In the genomic region with DNA sequence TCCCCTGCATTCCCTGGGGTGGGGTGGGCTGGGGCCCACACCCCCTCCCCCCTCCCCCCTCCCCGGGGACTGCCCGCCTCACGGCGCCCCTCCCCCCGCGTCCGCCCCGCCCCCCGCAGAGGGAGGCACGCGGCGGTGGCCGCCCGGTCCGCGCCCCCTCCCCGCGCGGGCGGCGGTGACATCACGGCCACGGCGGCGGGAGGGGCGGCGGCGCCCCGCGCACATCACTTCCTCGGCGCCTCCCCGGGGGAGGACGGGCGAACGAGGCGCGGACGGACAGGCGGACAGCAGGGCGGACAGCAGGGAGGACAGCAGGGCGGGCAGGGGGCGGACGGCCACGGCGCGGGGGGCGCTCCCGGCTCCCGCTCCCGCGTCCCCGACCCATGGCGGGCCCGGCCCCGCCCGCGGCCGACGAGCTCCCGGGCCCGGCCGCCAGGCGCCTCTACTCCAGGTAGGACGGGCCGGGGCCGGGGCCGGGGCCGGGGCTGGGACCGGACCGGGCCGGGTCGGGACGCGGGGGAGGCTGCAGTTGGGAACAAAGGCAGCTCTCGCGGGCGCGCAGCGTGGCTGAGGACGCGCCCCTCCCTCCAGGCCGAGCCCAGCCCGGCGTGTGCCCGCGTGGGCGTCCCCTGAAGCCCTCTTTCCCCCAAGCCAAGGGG, we compare ENCODE assay signal across 8 cellular contexts. TPM values are rescaled to one million over a fixed set of nuclear protein-coding genes. Genes with fewer than 3 reads are reported as not detected.
DNase-seq lines count a peak whose midpoint lies in the region; ATAC-seq and TF ChIP-seq lines count a peak whose summit lies in the region.

Gene GPSM1 (plus strand): TSS at position 227 of the 659 bp plus-strand sequence. CDS start 157 bp downstream, at position 384.

- ATAC-seq in right lobe of liver (peak; percentile 21 to 65 (median 48)), GM18505 (IDR thresholded peaks at IDR 0.05; ENCODE audit: unreplicated experiment) (no peak)

- POLR2A ChIA-PET in A673 (lab: Charles Lee; ENCODE audit: low non-redundant PET): no interaction called here

- TF ChIP-seq CTCF in A673 (conservative IDR thresholded peaks at IDR 0.05; ENCODE audit: low read depth, low read length) (no peak), HFF-Myc (IDR thresholded peaks at IDR 0.05; ENCODE audit: low read depth, low read length, missing control alignments) (no peak), right lobe of liver (IDR thresholded peaks at IDR 0.05) (no peak)

- no TSS peak for BruUV-seq in A673 (replicated peaks; lab: Mats Ljungman, UMichigan)

- TF ChIP-seq POLR2A in right lobe of liver (IDR thresholded peaks at IDR 0.05): peak; percentile 39
- TF ChIP-seq POLR2A in GM18505 (IDR thresholded peaks at IDR 0.05; ENCODE audit: borderline replicate concordance, extremely low read depth, insufficient read depth, insufficient read length): no peak

- peak within 1 kb of the TSS; percentile 74 for H3K27ac ChIP-seq in A673 (ENCODE audit: low read depth, low read length, poor library complexity, severe bottlenecking)
- H3K27ac ChIP-seq in duodenal mucosa (ENCODE audit: low read depth, low read length): peak within 1 kb of the TSS; percentile 42
- peak within 1 kb of the TSS; percentile 40 to 57 (median 40) for H3K27ac ChIP-seq in right lobe of liver

- no peaks in the 10 kb centered on the region for H3K36me3 ChIP-seq in A673 (ENCODE audit: insufficient read depth, low read length, poor library complexity, severe bottlenecking)
- H3K36me3 ChIP-seq in duodenal mucosa (ENCODE audit: control insufficient read depth in 1 of 2, insufficient read depth in 2 of 2, low read length in 2 of 2): no peaks in the 10 kb centered on the region
- H3K36me3 ChIP-seq in right lobe of liver: no peaks in the 10 kb centered on the region

- H3K9me3 ChIP-seq in A673 (ENCODE audit: low read depth, low read length, poor library complexity, severe bottlenecking) (no peaks in the 10 kb centered on the region), duodenal mucosa (ENCODE audit: control insufficient read depth in 1 of 2, low read length in 2 of 2) (no peaks in the 10 kb centered on the region), right lobe of liver (no peaks in the 10 kb centered on the region)

- peak within 1 kb of the TSS; percentile 25 to 32 for H3K9ac ChIP-seq in duodenal mucosa (ENCODE audit: low read depth in 1 of 2, low read length in 2 of 2)

- H3K4me1 ChIP-seq in A673 (ENCODE audit: insufficient read depth, low read length, poor library complexity, severe bottlenecking) (peaks cover 25% of the 10 kb centered on the region), duodenal mucosa (ENCODE audit: control insufficient read depth in 1 of 2, insufficient read depth in 2 of 2, low read length in 2 of 2) (peaks cover 0 to 18% of the 10 kb centered on the region in 2 donors), right lobe of liver (no peaks in the 10 kb centered on the region)

- H3K4me3 ChIP-seq in A673 (ENCODE audit: low read depth, low read length, poor library complexity, severe bottlenecking): peak within 1 kb of the TSS; percentile 76
- H3K4me3 ChIP-seq in HFF-Myc (replicated peaks; ENCODE audit: low read depth, low read length): peak within 1 kb of the TSS; percentile 94
- H3K4me3 ChIP-seq in duodenal mucosa (ENCODE audit: low read depth in 1 of 2, low read length in 2 of 2): peak within 1 kb of the TSS; percentile 45 to 50
- peak within 1 kb of the TSS; percentile 43 to 49 (median 46) for H3K4me3 ChIP-seq in right lobe of liver

- no CpG with 5 or more reads among the region's 88 CpGs for whole genome bisulfite sequencing in right lobe of liver (ENCODE audit: insufficient coverage, low coverage, low lambda C conversion rate, missing lambda C conversion rate)

- intact Hi-C loops in A673 (cut with micrococcal nuclease; ENCODE audit: unreplicated experiment): no loop called here
- intact Hi-C loops in right lobe of liver (cut with DNase I): no loop called here

- H3K27me3 ChIP-seq in A673 (replicated peaks; ENCODE audit: insufficient read depth, low read depth, low read length, poor library complexity): no peaks in the 10 kb centered on the region
- peaks cover 5 to 19% of the 10 kb centered on the region in 2 donors for H3K27me3 ChIP-seq in duodenal mucosa (ENCODE audit: control insufficient read depth in 1 of 2, insufficient read depth in 2 of 2, low read length in 2 of 2)
- no peaks in the 10 kb centered on the region for H3K27me3 ChIP-seq in right lobe of liver

- DNase-seq in A673 (ENCODE audit: low spot score) (peak; percentile 56), HFF-Myc (ENCODE audit: extremely low read depth, low read depth) (no peak), right lobe of liver (peak in 1 of 3 donors; percentile 65), NCI-H446 treated with DMSO at 0.1 percent for 48 hours (lab: John Stamatoyannopoulos, UW) (no peak)
- DNase-seq in activated CD4-positive, alpha-beta T cell treated with anti-CD3 and anti-CD28 coated beads for 4 hours: peak; percentile 46 to 59
- DNase-seq in stimulated activated CD8-positive, alpha-beta memory T cell treated with anti-CD3 and anti-CD28 coated beads, Interleukin-12 subunit alpha, Interleukin-12 subunit beta, amount 100 ng/mL, for 4 hours (ENCODE audit: low read depth): peak; percentile 31

- CTCF ChIA-PET in A673 (lab: Charles Lee): no interaction called here

RNA-seq across cellular contexts. Expression of gene GPSM1, which starts in this region (rescaled TPM):
- 36.4 and 48.5 TPM in 2 replicates for total RNA-seq in A673 (2021)
- 1 to 10 TPM; 1.3 to 4.8 (median 4.1) TPM for total RNA-seq in right lobe of liver

Comparison
In these comparisons a context has a peak if more than half of its experiments do, and no peak if none do; other contexts are left out.
1. DNase-seq: peak in A673 (single experiment), activated CD4-positive, alpha-beta T cell treated with anti-CD3 and anti-CD28 coated beads for 4 hours (2 of 2) and stimulated activated CD8-positive, alpha-beta memory T cell treated with anti-CD3 and anti-CD28 coated beads, Interleukin-12 subunit alpha, Interleukin-12 subunit beta, amount 100 ng/mL, for 4 hours (single experiment); none in HFF-Myc (single experiment) and NCI-H446 treated with DMSO at 0.1 percent for 48 hours (single experiment).
2. Peak in every context shown above with its lines, with median percentiles within 50 percentile points of each other: H3K27ac ChIP-seq and H3K4me3 ChIP-seq.